In the genomic region with DNA sequence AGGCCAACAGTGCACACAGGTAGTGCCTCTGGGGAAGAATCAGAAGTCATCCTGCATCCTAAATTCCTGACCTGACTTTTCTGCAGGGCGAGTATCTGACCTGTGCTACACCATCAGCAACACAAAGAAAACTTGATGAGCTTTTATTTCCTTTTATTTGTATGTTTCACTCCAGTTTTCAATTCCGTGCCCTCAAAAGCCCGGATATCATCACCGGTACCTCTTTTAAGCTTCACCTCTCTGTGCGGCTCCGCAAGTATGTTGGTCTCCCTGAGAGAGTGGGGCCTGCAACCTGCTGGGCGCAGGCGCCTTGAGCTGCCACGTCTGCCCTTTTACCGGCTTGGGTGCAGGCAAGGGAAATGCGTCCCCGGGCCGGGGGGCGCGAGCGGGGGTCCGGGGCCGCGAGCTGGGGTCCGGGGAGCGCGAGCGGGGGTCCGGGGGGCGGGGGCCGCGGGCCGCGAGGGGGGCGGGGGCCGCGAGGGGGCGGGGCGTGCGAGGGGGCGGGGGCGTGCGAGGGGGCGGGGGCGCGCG, we compare ENCODE assay signal across 8 cellular contexts. TPM values are rescaled to one million over a fixed set of nuclear protein-coding genes. Genes with fewer than 3 reads are reported as not detected.
DNase-seq lines count a peak whose midpoint lies in the region; ATAC-seq and TF ChIP-seq lines count a peak whose summit lies in the region.

No MANE protein-coding gene starts in this region.

- no peaks in the 10 kb centered on the region for H3K9me3 ChIP-seq in testis

- CTCF ChIA-PET in activated CD4-positive, alpha-beta memory T cell treated with anti-CD3 and anti-CD28 coated beads for 36 hours (lab: Charles Lee) = no interaction called here
- CTCF ChIA-PET in activated CD4-positive, alpha-beta memory T cell treated with anti-CD3 and anti-CD28 coated beads, Interleukin-2, amount 10 ng/mL, durations not matched to agents 7 days and 5 days (lab: Charles Lee) = no interaction called here

- H3K9me3 Mint-ChIP-seq in activated CD4-positive, alpha-beta memory T cell treated with anti-CD3 and anti-CD28 coated beads for 36 hours = peaks cover 35% of the 10 kb centered on the region
- peaks cover 29% of the 10 kb centered on the region for H3K9me3 Mint-ChIP-seq in activated CD4-positive, alpha-beta memory T cell treated with anti-CD3 and anti-CD28 coated beads, Interleukin-2, amount 10 ng/mL, durations not matched to agents 7 days and 5 days
- peaks cover 39% of the 10 kb centered on the region for H3K9me3 Mint-ChIP-seq in mesothelial cell of epicardium

- H3K27me3 ChIP-seq in testis = no peaks in the 10 kb centered on the region

- TF ChIP-seq CTCF in WI38 (IDR thresholded peaks at IDR 0.05; ENCODE audit: low read depth, low read length) (no peak), mesothelial cell of epicardium (IDR thresholded peaks at IDR 0.05; ENCODE audit: unreplicated experiment) (no peak), testis (IDR thresholded peaks at IDR 0.05) (no peak)

- POLR2A ChIA-PET in activated CD4-positive, alpha-beta memory T cell treated with anti-CD3 and anti-CD28 coated beads for 36 hours (lab: Charles Lee) = no interaction called here
- POLR2A ChIA-PET in activated CD4-positive, alpha-beta memory T cell treated with anti-CD3 and anti-CD28 coated beads, Interleukin-2, amount 10 ng/mL, durations not matched to agents 7 days and 5 days (lab: Charles Lee) = no interaction called here

- peaks cover 5% of the 10 kb centered on the region for H3K27me3 Mint-ChIP-seq in activated CD4-positive, alpha-beta memory T cell treated with anti-CD3 and anti-CD28 coated beads for 36 hours
- H3K27me3 Mint-ChIP-seq in activated CD4-positive, alpha-beta memory T cell treated with anti-CD3 and anti-CD28 coated beads, Interleukin-2, amount 10 ng/mL, durations not matched to agents 7 days and 5 days = no peaks in the 10 kb centered on the region
- peaks cover 8% of the 10 kb centered on the region for H3K27me3 Mint-ChIP-seq in mesothelial cell of epicardium (ENCODE audit: low read depth)

- DNase-seq in activated CD4-positive, alpha-beta memory T cell treated with anti-CD3 and anti-CD28 coated beads for 36 hours = peak; percentile 35
- no peak for DNase-seq in activated CD4-positive, alpha-beta memory T cell treated with anti-CD3 and anti-CD28 coated beads, Interleukin-2, amount 10 ng/mL, durations not matched to agents 7 days and 5 days
- peak; percentile 17 for DNase-seq in effector CD8-positive, alpha-beta T cell (lab: John Stamatoyannopoulos, UW)
- DNase-seq in mesothelial cell of epicardium (ENCODE audit: low spot score in 2 of 2, unreplicated experiment in 2 of 2) (peak in 1 of 2 experiments; percentile 51), testis (peak; percentile 62), NCI-H1694 (lab: John Stamatoyannopoulos, UW) (no peak)

- H3K4me1 ChIP-seq in testis = no peaks in the 10 kb centered on the region

- H3K27ac Mint-ChIP-seq in activated CD4-positive, alpha-beta memory T cell treated with anti-CD3 and anti-CD28 coated beads for 36 hours = no peak overlapping the region
- no peak overlapping the region for H3K27ac Mint-ChIP-seq in activated CD4-positive, alpha-beta memory T cell treated with anti-CD3 and anti-CD28 coated beads, Interleukin-2, amount 10 ng/mL, durations not matched to agents 7 days and 5 days
- peak overlapping the region; percentile 26 for H3K27ac Mint-ChIP-seq in mesothelial cell of epicardium

- TF ChIP-seq POLR2A in testis (IDR thresholded peaks at IDR 0.05) = no peak

- intact Hi-C loops in activated CD4-positive, alpha-beta memory T cell treated with anti-CD3 and anti-CD28 coated beads for 36 hours (cut with micrococcal nuclease) = no loop called here
- intact Hi-C loops in testis (cut with DNase I; ENCODE audit: low total_unique reads) = no loop called here

- H3K4me3 Mint-ChIP-seq in activated CD4-positive, alpha-beta memory T cell treated with anti-CD3 and anti-CD28 coated beads for 36 hours = peak overlapping the region; percentile 51
- H3K4me3 Mint-ChIP-seq in activated CD4-positive, alpha-beta memory T cell treated with anti-CD3 and anti-CD28 coated beads, Interleukin-2, amount 10 ng/mL, durations not matched to agents 7 days and 5 days = no peak overlapping the region
- H3K4me3 Mint-ChIP-seq in mesothelial cell of epicardium = peak overlapping the region; percentile 61

- H3K36me3 Mint-ChIP-seq in activated CD4-positive, alpha-beta memory T cell treated with anti-CD3 and anti-CD28 coated beads for 36 hours = peaks cover 18% of the 10 kb centered on the region
- H3K36me3 Mint-ChIP-seq in activated CD4-positive, alpha-beta memory T cell treated with anti-CD3 and anti-CD28 coated beads, Interleukin-2, amount 10 ng/mL, durations not matched to agents 7 days and 5 days (ENCODE audit: low read depth) = peaks cover 9% of the 10 kb centered on the region
- H3K36me3 Mint-ChIP-seq in mesothelial cell of epicardium = no peaks in the 10 kb centered on the region

- H3K27ac ChIP-seq in testis = peak overlapping the region in 1 of 2 donors; percentile 65

- H3K4me3 ChIP-seq in WI38 (ENCODE audit: low read depth, low read length) (0 out of 2 replicates have a peak overlapping the region, but pooled peaks have one; percentile 18), testis (peak overlapping the region in 1 of 2 donors; percentile 50)

- H3K4me1 Mint-ChIP-seq in activated CD4-positive, alpha-beta memory T cell treated with anti-CD3 and anti-CD28 coated beads for 36 hours (ENCODE audit: low read depth) = peaks cover 12% of the 10 kb centered on the region
- H3K4me1 Mint-ChIP-seq in activated CD4-positive, alpha-beta memory T cell treated with anti-CD3 and anti-CD28 coated beads, Interleukin-2, amount 10 ng/mL, durations not matched to agents 7 days and 5 days = peaks cover 11% of the 10 kb centered on the region
- peaks cover 5% of the 10 kb centered on the region for H3K4me1 Mint-ChIP-seq in mesothelial cell of epicardium

- no peaks in the 10 kb centered on the region for H3K36me3 ChIP-seq in testis (ENCODE audit: low read depth, missing control alignments)

- WGBS in testis, 2 donors = 3% methylated on average over 6 to 13 of the region's 42 CpGs

- no peak for ATAC-seq in GM21360 (IDR thresholded peaks at IDR 0.05; ENCODE audit: unreplicated experiment)

RNA-seq across cellular contexts. Expression of a gene that starts 4.3 kb away (rescaled TPM):
- not detected for total RNA-seq in activated CD4-positive, alpha-beta memory T cell treated with anti-CD3 and anti-CD28 coated beads for 36 hours
- total RNA-seq in activated CD4-positive, alpha-beta memory T cell treated with anti-CD3 and anti-CD28 coated beads, Interleukin-2, amount 10 ng/mL, durations not matched to agents 7 days and 5 days = not detected
- not detected in 3 replicates for total RNA-seq in mesothelial cell of epicardium
- total RNA-seq in testis = under 1 TPM; 0.31 to 0.87 TPM
- polyA plus RNA-seq in testis (ENCODE audit: insufficient read depth, low read depth, low replicate concordance) = not detected

RNA-seq across cellular contexts. Expression of a gene that starts 19.7 kb away (rescaled TPM):
- total RNA-seq in activated CD4-positive, alpha-beta memory T cell treated with anti-CD3 and anti-CD28 coated beads for 36 hours = 10 to 100 TPM; 18.9 to 20.4 TPM
- total RNA-seq in activated CD4-positive, alpha-beta memory T cell treated with anti-CD3 and anti-CD28 coated beads, Interleukin-2, amount 10 ng/mL, durations not matched to agents 7 days and 5 days = 10 to 100 TPM; 39.4 to 41.3 TPM
- 39.6 to 43.0 TPM (median 41.1 TPM) in 3 replicates for total RNA-seq in mesothelial cell of epicardium
- total RNA-seq in testis = 10 to 100 TPM; 47.6 to 48.3 TPM
- polyA plus RNA-seq in testis (ENCODE audit: insufficient read depth, low read depth, low replicate concordance) = 28.7 TPM

RNA-seq across cellular contexts. Expression of a gene that starts 26.6 kb away (rescaled TPM):
- total RNA-seq in activated CD4-positive, alpha-beta memory T cell treated with anti-CD3 and anti-CD28 coated beads for 36 hours = not detected
- not detected for total RNA-seq in activated CD4-positive, alpha-beta memory T cell treated with anti-CD3 and anti-CD28 coated beads, Interleukin-2, amount 10 ng/mL, durations not matched to agents 7 days and 5 days
- total RNA-seq in mesothelial cell of epicardium (not detected in 3 replicates), testis (under 1 TPM in 1 of 2 donors, not detected in 1; 0.19 TPM)
- polyA plus RNA-seq in testis (ENCODE audit: insufficient read depth, low read depth, low replicate concordance) = not detected

RNA-seq across cellular contexts. Expression of a gene that starts 51.8 kb away (rescaled TPM):
- not detected for total RNA-seq in activated CD4-positive, alpha-beta memory T cell treated with anti-CD3 and anti-CD28 coated beads for 36 hours
- not detected for total RNA-seq in activated CD4-positive, alpha-beta memory T cell treated with anti-CD3 and anti-CD28 coated beads, Interleukin-2, amount 10 ng/mL, durations not matched to agents 7 days and 5 days
- not detected in 3 replicates for total RNA-seq in mesothelial cell of epicardium
- 1 to 10 TPM; 2.9 to 4.6 TPM for total RNA-seq in testis
- polyA plus RNA-seq in testis (ENCODE audit: insufficient read depth, low read depth, low replicate concordance) = 9.9 TPM

RNA-seq across cellular contexts. Expression of a gene that starts 59.2 kb away (rescaled TPM):
- total RNA-seq in activated CD4-positive, alpha-beta memory T cell treated with anti-CD3 and anti-CD28 coated beads for 36 hours = under 1 TPM; 0.81 to 0.97 TPM
- 1 to 10 TPM in 1 of 2 experiments, under 1 TPM in 1; 0.63 to 1.7 TPM for total RNA-seq in activated CD4-positive, alpha-beta memory T cell treated with anti-CD3 and anti-CD28 coated beads, Interleukin-2, amount 10 ng/mL, durations not matched to agents 7 days and 5 days
- total RNA-seq in mesothelial cell of epicardium (1.1 to 1.4 TPM (median 1.3 TPM) in 3 replicates), testis (10 to 100 TPM; 33.8 to 35.1 TPM)
- 109 TPM for polyA plus RNA-seq in testis (ENCODE audit: insufficient read depth, low read depth, low replicate concordance)

Comparison
In these comparisons a context has a peak if more than half of its experiments do, and no peak if none do; other contexts are left out.
1. DNase-seq: peak in activated CD4-positive, alpha-beta memory T cell treated with anti-CD3 and anti-CD28 coated beads for 36 hours (single experiment), effector CD8-positive, alpha-beta T cell (single experiment) and testis (single experiment); none in activated CD4-positive, alpha-beta memory T cell treated with anti-CD3 and anti-CD28 coated beads, Interleukin-2, amount 10 ng/mL, durations not matched to agents 7 days and 5 days (single experiment) and NCI-H1694 (single experiment).